16 cellular contexts compared by ENCODE assay signal in genomic region chr13:87331178-87331577, GRCh38.
DNase-seq lines count a peak whose midpoint lies in the region; ATAC-seq, FAIRE-seq and TF ChIP-seq lines count a peak whose summit lies in the region.
"Had no signal": no experiment of that assay in that cellular context is flagged by ENCODE, and none has a peak within 500 bp of the region (broad histone marks: within the 10 kb centered on the region; RNA-seq: fewer than 3 reads in every experiment).

No MANE protein-coding gene starts in this region.

- WGBS in thyroid gland, 2 donors: 14 to 21% methylated on average over 3 of the region's 3 CpGs

- peak; percentile 44 for FAIRE-seq in keratinocyte (lab: Jason Lieb, UNC)

- H4K20me1 ChIP-seq in keratinocyte (ENCODE audit: control insufficient read depth, extremely low read depth, insufficient read depth, low read length): no peaks in the 10 kb centered on the region

- ATAC-seq in HG03457 (IDR thresholded peaks at IDR 0.05; ENCODE audit: unreplicated experiment) (no peak), SK-N-SH treated with all-trans-retinoic acid at 6 μM for 48 hours (no peak)
- ATAC-seq: WTC11 had no signal

- no peaks in the 10 kb centered on the region for H3K4me1 ChIP-seq in keratinocyte (ENCODE audit: control insufficient read depth, extremely low read depth, insufficient read depth, low read length)
- H3K4me1 ChIP-seq in thyroid gland: peaks cover 0 to 5% of the 10 kb centered on the region in 2 donors
- H3K4me1 ChIP-seq in BE2C: no peaks in the 10 kb centered on the region
- H3K4me1 ChIP-seq: ascending aorta, sigmoid colon, testis had no signal

- dilution Hi-C loops in keratinocyte (cut with MboI; ENCODE audit: extremely low pct_ligation_motif_present, low sequenced_read_pairs): no loop called here

- TF ChIP-seq CTCF in keratinocyte (optimal IDR thresholded peaks at IDR 0.05 in 1 of 3, IDR thresholded peaks at IDR 0.05 in 1 of 3, conservative IDR thresholded peaks at IDR 0.05 in 1 of 3; ENCODE audit: extremely low read depth in 1 of 3, insufficient read depth in 2 of 3, low read length in 3 of 3) (no peak), thyroid gland (IDR thresholded peaks at IDR 0.05) (no peak), BE2C (IDR thresholded peaks at IDR 0.05; ENCODE audit: low read depth, low read length) (no peak)

- H3K27ac ChIP-seq in keratinocyte (ENCODE audit: control insufficient read depth, insufficient read depth, low read length) (peak overlapping the region; percentile 13), thyroid gland (peak overlapping the region in 1 of 3 donors; percentile 7)
- H3K27ac ChIP-seq: ascending aorta, C4-2B, sigmoid colon, testis had no signal

- H3K9ac ChIP-seq in keratinocyte (ENCODE audit: control insufficient read depth, extremely low read depth, insufficient read depth, low read length): no peak overlapping the region

- H3K36me3 ChIP-seq in keratinocyte (ENCODE audit: control insufficient read depth in 2 of 2, extremely low read depth in 1 of 2, insufficient read depth in 2 of 2, low read length in 2 of 2): no peaks in the 10 kb centered on the region
- H3K36me3 ChIP-seq in thyroid gland: no peaks in the 10 kb centered on the region
- no peaks in the 10 kb centered on the region for H3K36me3 ChIP-seq in BE2C
- H3K36me3 ChIP-seq: ascending aorta, sigmoid colon had no signal

- peak; percentile 22 for DNase-seq in NCI-H226
- peak; percentile 0 for DNase-seq in cerebellum (ENCODE audit: low spot score)
- peak; percentile 5 for DNase-seq in keratinocyte (ENCODE audit: low read depth, low spot score)
- DNase-seq in thyroid gland: peak; percentile 69 to 85
- no peak for DNase-seq in BE2C
- DNase-seq: activated effector memory CD4-positive, alpha-beta T cell treated with Interleukin-2 at 50 U/mL for 16 hours; GOT3; NCI-H82; sigmoid colon; stimulated activated CD4-positive, alpha-beta T cell treated with anti-CD3 and anti-CD28 coated beads, Interleukin-4, amount 100 ng/mL, for 24 hours; testis had no signal

- no peak overlapping the region for H2AFZ ChIP-seq in keratinocyte (ENCODE audit: control insufficient read depth, low read length)

- intact Hi-C loops in thyroid gland (cut with DNase I): no loop called here

- no peaks in the 10 kb centered on the region for H3K9me3 ChIP-seq in keratinocyte (ENCODE audit: control insufficient read depth, low read depth, low read length)
- no peaks in the 10 kb centered on the region for H3K9me3 ChIP-seq in thyroid gland
- no peaks in the 10 kb centered on the region for H3K9me3 ChIP-seq in BE2C
- H3K9me3 ChIP-seq: ascending aorta, sigmoid colon, testis had no signal

- H3K9me1 ChIP-seq in keratinocyte (ENCODE audit: control insufficient read depth, extremely low read depth, insufficient read depth, low read length): no peaks in the 10 kb centered on the region

- H3K4me3 ChIP-seq in keratinocyte (ENCODE audit: control insufficient read depth in 2 of 3, extremely low read depth in 1 of 3, insufficient read depth in 2 of 3, low read depth in 1 of 3, low read length in 3 of 3) (no peak overlapping the region), thyroid gland (replicated peaks in 1 of 3) (no peak overlapping the region), BE2C (ENCODE audit: low read depth, low read length) (no peak overlapping the region)
- H3K4me3 ChIP-seq: ascending aorta, sigmoid colon, testis had no signal

- H3K79me2 ChIP-seq in keratinocyte (ENCODE audit: control insufficient read depth, insufficient read depth, low read length): no peaks in the 10 kb centered on the region

- H3K4me2 ChIP-seq in keratinocyte (ENCODE audit: control insufficient read depth, extremely low read depth, insufficient read depth, low read depth, low read length): peak overlapping the region; percentile 33

- no peak for TF ChIP-seq POLR2A in thyroid gland (IDR thresholded peaks at IDR 0.05)

- no peaks in the 10 kb centered on the region for H3K27me3 ChIP-seq in keratinocyte (ENCODE audit: control insufficient read depth, extremely low read depth, insufficient read depth, low read length)
- H3K27me3 ChIP-seq in thyroid gland: no peaks in the 10 kb centered on the region
- no peaks in the 10 kb centered on the region for H3K27me3 ChIP-seq in BE2C
- H3K27me3 ChIP-seq: ascending aorta, sigmoid colon, testis had no signal

TF ChIP-seq in SK-N-SH treated with all-trans-retinoic acid at 6 μM for 48 hours, 23 proteins besides CTCF, POLR2A, EP300 and RAD21:
- TF ChIP-seq ZC3H10 (CRISPR knock-in tag; IDR thresholded peaks at IDR 0.05) (no peak), RARB (CRISPR knock-in tag; IDR thresholded peaks at IDR 0.05) (no peak), ARNTL (CRISPR knock-in tag; IDR thresholded peaks at IDR 0.05; ENCODE audit: borderline replicate concordance, low read depth) (no peak), POU6F1 (CRISPR knock-in tag; IDR thresholded peaks at IDR 0.05; ENCODE audit: borderline replicate concordance, low read depth) (no peak), PPARA (CRISPR knock-in tag; IDR thresholded peaks at IDR 0.05; ENCODE audit: borderline replicate concordance) (no peak)
- TF ChIP-seq, protein P1, sequence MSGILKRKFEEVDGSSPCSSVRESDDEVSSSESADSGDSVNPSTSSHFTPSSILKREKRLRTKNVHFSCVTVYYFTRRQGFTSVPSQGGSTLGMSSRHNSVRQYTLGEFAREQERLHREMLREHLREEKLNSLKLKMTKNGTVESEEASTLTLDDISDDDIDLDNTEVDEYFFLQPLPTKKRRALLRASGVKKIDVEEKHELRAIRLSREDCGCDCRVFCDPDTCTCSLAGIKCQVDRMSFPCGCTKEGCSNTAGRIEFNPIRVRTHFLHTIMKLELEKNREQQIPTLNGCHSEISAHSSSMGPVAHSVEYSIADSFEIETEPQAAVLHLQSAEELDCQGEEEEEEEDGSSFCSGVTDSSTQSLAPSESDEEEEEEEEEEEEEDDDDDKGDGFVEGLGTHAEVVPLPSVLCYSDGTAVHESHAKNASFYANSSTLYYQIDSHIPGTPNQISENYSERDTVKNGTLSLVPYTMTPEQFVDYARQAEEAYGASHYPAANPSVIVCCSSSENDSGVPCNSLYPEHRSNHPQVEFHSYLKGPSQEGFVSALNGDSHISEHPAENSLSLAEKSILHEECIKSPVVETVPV (CRISPR knock-in tag; IDR thresholded peaks at IDR 0.05): no peak
